1 cellular context compared by ENCODE assay signal in the genomic region with DNA sequence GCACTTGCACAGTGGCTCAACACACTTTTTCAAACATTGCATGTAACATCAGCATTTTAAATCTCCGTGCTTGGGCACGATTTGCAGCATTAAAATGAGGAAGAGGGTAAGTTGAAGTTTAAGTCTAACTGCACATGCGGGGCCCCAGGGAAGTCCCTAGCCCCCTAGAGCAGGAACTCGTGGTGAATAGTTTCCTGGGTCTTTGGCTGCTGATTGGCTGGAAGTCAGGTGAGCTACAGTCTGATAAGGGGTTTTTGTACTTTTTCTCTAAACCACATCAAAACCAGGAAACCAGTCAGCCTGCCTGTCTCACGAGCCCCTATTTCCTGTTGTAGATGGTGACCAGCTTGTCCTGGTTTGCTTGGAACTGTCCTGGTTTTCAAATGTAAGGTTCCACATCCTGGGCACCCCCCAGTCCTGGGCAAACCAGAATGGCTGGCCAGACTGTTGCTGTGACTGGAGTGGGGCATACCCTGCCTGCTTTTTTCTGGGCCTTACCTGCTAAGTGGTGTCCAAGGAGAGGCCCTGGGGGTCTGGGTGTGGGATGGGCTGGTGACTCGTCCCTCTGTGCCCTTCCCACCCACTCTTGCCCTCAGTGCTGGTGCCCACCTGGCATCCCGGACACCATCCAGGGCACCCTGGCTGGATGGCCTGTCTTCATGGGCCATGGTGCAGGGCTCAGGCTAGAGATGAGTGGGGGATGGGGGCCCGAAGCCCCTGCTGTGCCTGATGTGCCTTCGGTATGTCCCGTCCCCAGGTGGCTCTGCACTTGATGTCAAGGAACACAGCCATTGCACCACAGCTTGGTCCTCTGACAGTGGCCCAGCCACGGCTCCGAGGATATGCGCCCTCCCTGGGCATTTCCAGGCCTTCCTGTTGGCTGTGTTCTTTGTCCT.
TF ChIP-seq lines count a peak whose summit lies in the region.

No MANE protein-coding gene starts in this region.

TF ChIP-seq in GM12878, 131 proteins besides CTCF, POLR2A, EP300 and RAD21 (continues in another document):
- peak; percentile 96 for TF ChIP-seq RUNX3 (IDR thresholded peaks at IDR 0.05; ENCODE audit: low read length)
- TF ChIP-seq SMC3 (IDR thresholded peaks at IDR 0.05; ENCODE audit: borderline replicate concordance, low read length): no peak
- TF ChIP-seq SRF (IDR thresholded peaks at IDR 0.05; ENCODE audit: low read depth in 2 of 2, low read length in 2 of 2): no peak
- TF ChIP-seq SMAD5 (IDR thresholded peaks at IDR 0.05; ENCODE audit: low read depth): no peak
- peak; percentile 44 for TF ChIP-seq MEF2B (IDR thresholded peaks at IDR 0.05; ENCODE audit: partially characterized antibody, poor library complexity, severe bottlenecking)
- TF ChIP-seq TCF12 (IDR thresholded peaks at IDR 0.05; ENCODE audit: low read depth, low read length): 0 out of 2 replicates have a peak, but pooled peaks have one; percentile 8
- TF ChIP-seq BRCA1 (IDR thresholded peaks at IDR 0.05; ENCODE audit: low read depth, low read length): no peak
- TF ChIP-seq MYC (IDR thresholded peaks at IDR 0.05; ENCODE audit: insufficient read depth, insufficient read length, insufficient replicate concordance, low read length, severe bottlenecking): no peak
- TF ChIP-seq RFX5 (IDR thresholded peaks at IDR 0.05; ENCODE audit: low read depth, low read length): no peak
- TF ChIP-seq, protein P1, sequence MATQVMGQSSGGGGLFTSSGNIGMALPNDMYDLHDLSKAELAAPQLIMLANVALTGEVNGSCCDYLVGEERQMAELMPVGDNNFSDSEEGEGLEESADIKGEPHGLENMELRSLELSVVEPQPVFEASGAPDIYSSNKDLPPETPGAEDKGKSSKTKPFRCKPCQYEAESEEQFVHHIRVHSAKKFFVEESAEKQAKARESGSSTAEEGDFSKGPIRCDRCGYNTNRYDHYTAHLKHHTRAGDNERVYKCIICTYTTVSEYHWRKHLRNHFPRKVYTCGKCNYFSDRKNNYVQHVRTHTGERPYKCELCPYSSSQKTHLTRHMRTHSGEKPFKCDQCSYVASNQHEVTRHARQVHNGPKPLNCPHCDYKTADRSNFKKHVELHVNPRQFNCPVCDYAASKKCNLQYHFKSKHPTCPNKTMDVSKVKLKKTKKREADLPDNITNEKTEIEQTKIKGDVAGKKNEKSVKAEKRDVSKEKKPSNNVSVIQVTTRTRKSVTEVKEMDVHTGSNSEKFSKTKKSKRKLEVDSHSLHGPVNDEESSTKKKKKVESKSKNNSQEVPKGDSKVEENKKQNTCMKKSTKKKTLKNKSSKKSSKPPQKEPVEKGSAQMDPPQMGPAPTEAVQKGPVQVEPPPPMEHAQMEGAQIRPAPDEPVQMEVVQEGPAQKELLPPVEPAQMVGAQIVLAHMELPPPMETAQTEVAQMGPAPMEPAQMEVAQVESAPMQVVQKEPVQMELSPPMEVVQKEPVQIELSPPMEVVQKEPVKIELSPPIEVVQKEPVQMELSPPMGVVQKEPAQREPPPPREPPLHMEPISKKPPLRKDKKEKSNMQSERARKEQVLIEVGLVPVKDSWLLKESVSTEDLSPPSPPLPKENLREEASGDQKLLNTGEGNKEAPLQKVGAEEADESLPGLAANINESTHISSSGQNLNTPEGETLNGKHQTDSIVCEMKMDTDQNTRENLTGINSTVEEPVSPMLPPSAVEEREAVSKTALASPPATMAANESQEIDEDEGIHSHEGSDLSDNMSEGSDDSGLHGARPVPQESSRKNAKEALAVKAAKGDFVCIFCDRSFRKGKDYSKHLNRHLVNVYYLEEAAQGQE (IDR thresholded peaks at IDR 0.05; ENCODE audit: low read depth, low read length): no peak
- no peak for TF ChIP-seq CHD2 (IDR thresholded peaks at IDR 0.05; ENCODE audit: borderline replicate concordance, low read depth, low read length)
- peak; percentile 23 to 47; a peak in 3 of 4 replicates for TF ChIP-seq IKZF2 (IDR thresholded peaks at IDR 0.05)
- TF ChIP-seq CHD1 (IDR thresholded peaks at IDR 0.05; ENCODE audit: low read depth, low read length): no peak
- TF ChIP-seq GABPA (IDR thresholded peaks at IDR 0.05; ENCODE audit: low read depth): peak; percentile 81
- TF ChIP-seq, protein P2, sequence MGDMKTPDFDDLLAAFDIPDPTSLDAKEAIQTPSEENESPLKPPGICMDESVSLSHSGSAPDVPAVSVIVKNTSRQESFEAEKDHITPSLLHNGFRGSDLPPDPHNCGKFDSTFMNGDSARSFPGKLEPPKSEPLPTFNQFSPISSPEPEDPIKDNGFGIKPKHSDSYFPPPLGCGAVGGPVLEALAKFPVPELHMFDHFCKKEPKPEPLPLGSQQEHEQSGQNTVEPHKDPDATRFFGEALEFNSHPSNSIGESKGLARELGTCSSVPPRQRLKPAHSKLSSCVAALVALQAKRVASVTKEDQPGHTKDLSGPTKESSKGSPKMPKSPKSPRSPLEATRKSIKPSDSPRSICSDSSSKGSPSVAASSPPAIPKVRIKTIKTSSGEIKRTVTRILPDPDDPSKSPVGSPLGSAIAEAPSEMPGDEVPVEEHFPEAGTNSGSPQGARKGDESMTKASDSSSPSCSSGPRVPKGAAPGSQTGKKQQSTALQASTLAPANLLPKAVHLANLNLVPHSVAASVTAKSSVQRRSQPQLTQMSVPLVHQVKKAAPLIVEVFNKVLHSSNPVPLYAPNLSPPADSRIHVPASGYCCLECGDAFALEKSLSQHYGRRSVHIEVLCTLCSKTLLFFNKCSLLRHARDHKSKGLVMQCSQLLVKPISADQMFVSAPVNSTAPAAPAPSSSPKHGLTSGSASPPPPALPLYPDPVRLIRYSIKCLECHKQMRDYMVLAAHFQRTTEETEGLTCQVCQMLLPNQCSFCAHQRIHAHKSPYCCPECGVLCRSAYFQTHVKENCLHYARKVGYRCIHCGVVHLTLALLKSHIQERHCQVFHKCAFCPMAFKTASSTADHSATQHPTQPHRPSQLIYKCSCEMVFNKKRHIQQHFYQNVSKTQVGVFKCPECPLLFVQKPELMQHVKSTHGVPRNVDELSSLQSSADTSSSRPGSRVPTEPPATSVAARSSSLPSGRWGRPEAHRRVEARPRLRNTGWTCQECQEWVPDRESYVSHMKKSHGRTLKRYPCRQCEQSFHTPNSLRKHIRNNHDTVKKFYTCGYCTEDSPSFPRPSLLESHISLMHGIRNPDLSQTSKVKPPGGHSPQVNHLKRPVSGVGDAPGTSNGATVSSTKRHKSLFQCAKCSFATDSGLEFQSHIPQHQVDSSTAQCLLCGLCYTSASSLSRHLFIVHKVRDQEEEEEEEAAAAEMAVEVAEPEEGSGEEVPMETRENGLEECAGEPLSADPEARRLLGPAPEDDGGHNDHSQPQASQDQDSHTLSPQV (IDR thresholded peaks at IDR 0.05): no peak
- peak; percentile 55 for TF ChIP-seq SP1 (IDR thresholded peaks at IDR 0.05; ENCODE audit: low read depth, low read length)
- TF ChIP-seq, protein P3, sequence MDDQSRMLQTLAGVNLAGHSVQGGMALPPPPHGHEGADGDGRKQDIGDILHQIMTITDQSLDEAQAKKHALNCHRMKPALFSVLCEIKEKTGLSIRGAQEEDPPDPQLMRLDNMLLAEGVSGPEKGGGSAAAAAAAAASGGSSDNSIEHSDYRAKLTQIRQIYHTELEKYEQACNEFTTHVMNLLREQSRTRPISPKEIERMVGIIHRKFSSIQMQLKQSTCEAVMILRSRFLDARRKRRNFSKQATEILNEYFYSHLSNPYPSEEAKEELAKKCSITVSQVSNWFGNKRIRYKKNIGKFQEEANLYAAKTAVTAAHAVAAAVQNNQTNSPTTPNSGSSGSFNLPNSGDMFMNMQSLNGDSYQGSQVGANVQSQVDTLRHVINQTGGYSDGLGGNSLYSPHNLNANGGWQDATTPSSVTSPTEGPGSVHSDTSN (IDR thresholded peaks at IDR 0.05; ENCODE audit: insufficient replicate concordance, low read depth, low read length): peak; percentile 54
- TF ChIP-seq TBL1XR1 (IDR thresholded peaks at IDR 0.05; ENCODE audit: low read depth, low read length): 0 out of 2 replicates have a peak, but pooled peaks have one; percentile 43
- TF ChIP-seq LARP7 (IDR thresholded peaks at IDR 0.05): no peak
- no peak; the same call in 1 of the 2 replicates for TF ChIP-seq PAX5 (IDR thresholded peaks at IDR 0.05; ENCODE audit: borderline replicate concordance, low read depth, low read length)
- TF ChIP-seq JUND (IDR thresholded peaks at IDR 0.05; ENCODE audit: low read depth, low read length): no peak
- TF ChIP-seq ESRRA (IDR thresholded peaks at IDR 0.05; ENCODE audit: low read length): no peak
- TF ChIP-seq, protein P4, sequence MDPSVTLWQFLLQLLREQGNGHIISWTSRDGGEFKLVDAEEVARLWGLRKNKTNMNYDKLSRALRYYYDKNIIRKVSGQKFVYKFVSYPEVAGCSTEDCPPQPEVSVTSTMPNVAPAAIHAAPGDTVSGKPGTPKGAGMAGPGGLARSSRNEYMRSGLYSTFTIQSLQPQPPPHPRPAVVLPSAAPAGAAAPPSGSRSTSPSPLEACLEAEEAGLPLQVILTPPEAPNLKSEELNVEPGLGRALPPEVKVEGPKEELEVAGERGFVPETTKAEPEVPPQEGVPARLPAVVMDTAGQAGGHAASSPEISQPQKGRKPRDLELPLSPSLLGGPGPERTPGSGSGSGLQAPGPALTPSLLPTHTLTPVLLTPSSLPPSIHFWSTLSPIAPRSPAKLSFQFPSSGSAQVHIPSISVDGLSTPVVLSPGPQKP (IDR thresholded peaks at IDR 0.05; ENCODE audit: low read depth, low read length): no peak
- no peak for TF ChIP-seq KAT2A (conservative IDR thresholded peaks at IDR 0.05; ENCODE audit: control insufficient read depth, low read depth, low read length)
- TF ChIP-seq STAT3 (IDR thresholded peaks at IDR 0.05; ENCODE audit: low read depth, low read length): no peak
- TF ChIP-seq RCOR1 (conservative IDR thresholded peaks at IDR 0.05; ENCODE audit: low read depth, low read length): no peak
- no peak for TF ChIP-seq GATAD2B (conservative IDR thresholded peaks at IDR 0.05; ENCODE audit: low read depth)
- TF ChIP-seq YY1 (IDR thresholded peaks at IDR 0.05; ENCODE audit: low read depth, low read length): peak; percentile 42; the same call in 1 of the 2 replicates
- no peak for TF ChIP-seq DPF2 (IDR thresholded peaks at IDR 0.05)
- TF ChIP-seq NFXL1 (IDR thresholded peaks at IDR 0.05; ENCODE audit: borderline replicate concordance): no peak
- TF ChIP-seq, protein P5, sequence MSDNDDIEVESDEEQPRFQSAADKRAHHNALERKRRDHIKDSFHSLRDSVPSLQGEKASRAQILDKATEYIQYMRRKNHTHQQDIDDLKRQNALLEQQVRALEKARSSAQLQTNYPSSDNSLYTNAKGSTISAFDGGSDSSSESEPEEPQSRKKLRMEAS (IDR thresholded peaks at IDR 0.05; ENCODE audit: low read depth, low read length): no peak
- TF ChIP-seq ZNF217 (IDR thresholded peaks at IDR 0.05): no peak
- TF ChIP-seq POU2F2 (IDR thresholded peaks at IDR 0.05; ENCODE audit: borderline replicate concordance, low read depth, low read length): no peak
- no peak for TF ChIP-seq FOXK2 (IDR thresholded peaks at IDR 0.05)
- TF ChIP-seq ZNF207 (IDR thresholded peaks at IDR 0.05; ENCODE audit: borderline replicate concordance): no peak
- TF ChIP-seq KDM1A (IDR thresholded peaks at IDR 0.05; ENCODE audit: borderline replicate concordance): no peak
- TF ChIP-seq, protein P6, sequence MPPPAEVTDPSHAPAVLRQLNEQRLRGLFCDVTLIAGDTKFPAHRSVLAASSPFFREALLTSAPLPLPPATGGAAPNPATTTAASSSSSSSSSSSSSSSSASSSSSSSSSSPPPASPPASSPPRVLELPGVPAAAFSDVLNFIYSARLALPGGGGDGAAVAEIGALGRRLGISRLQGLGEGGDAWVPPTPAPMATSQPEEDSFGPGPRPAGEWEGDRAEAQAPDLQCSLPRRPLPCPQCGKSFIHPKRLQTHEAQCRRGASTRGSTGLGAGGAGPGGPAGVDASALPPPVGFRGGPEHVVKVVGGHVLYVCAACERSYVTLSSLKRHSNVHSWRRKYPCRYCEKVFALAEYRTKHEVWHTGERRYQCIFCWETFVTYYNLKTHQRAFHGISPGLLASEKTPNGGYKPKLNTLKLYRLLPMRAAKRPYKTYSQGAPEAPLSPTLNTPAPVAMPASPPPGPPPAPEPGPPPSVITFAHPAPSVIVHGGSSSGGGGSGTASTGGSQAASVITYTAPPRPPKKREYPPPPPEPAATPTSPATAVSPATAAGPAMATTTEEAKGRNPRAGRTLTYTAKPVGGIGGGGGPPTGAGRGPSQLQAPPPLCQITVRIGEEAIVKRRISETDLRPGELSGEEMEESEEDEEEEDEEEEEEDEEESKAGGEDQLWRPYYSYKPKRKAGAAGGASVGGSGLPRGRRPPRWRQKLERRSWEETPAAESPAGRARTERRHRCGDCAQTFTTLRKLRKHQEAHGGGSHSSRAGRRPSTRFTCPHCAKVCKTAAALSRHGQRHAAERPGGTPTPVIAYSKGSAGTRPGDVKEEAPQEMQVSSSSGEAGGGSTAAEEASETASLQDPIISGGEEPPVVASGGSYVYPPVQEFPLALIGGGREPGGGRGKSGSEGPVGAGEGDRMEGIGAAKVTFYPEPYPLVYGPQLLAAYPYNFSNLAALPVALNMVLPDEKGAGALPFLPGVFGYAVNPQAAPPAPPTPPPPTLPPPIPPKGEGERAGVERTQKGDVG (CRISPR knock-in tag; IDR thresholded peaks at IDR 0.05): no peak
- no peak for TF ChIP-seq SMARCA5 (IDR thresholded peaks at IDR 0.05)
- TF ChIP-seq IRF4 (IDR thresholded peaks at IDR 0.05; ENCODE audit: low read depth, low read length): no peak
- TF ChIP-seq, protein P7, sequence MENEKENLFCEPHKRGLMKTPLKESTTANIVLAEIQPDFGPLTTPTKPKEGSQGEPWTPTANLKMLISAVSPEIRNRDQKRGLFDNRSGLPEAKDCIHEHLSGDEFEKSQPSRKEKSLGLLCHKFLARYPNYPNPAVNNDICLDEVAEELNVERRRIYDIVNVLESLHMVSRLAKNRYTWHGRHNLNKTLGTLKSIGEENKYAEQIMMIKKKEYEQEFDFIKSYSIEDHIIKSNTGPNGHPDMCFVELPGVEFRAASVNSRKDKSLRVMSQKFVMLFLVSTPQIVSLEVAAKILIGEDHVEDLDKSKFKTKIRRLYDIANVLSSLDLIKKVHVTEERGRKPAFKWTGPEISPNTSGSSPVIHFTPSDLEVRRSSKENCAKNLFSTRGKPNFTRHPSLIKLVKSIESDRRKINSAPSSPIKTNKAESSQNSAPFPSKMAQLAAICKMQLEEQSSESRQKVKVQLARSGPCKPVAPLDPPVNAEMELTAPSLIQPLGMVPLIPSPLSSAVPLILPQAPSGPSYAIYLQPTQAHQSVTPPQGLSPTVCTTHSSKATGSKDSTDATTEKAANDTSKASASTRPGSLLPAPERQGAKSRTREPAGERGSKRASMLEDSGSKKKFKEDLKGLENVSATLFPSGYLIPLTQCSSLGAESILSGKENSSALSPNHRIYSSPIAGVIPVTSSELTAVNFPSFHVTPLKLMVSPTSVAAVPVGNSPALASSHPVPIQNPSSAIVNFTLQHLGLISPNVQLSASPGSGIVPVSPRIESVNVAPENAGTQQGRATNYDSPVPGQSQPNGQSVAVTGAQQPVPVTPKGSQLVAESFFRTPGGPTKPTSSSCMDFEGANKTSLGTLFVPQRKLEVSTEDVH (IDR thresholded peaks at IDR 0.05; ENCODE audit: low read depth, partially characterized antibody): no peak
- TF ChIP-seq SIN3A (IDR thresholded peaks at IDR 0.05; ENCODE audit: low read depth, low read length): no peak
- no peak for TF ChIP-seq NBN (IDR thresholded peaks at IDR 0.05)
- no peak for TF ChIP-seq RBBP5 (conservative IDR thresholded peaks at IDR 0.05)
- TF ChIP-seq ZNF24 (IDR thresholded peaks at IDR 0.05): no peak
- TF ChIP-seq ASH2L (IDR thresholded peaks at IDR 0.05; ENCODE audit: borderline replicate concordance, low read depth): no peak
- TF ChIP-seq TARDBP (IDR thresholded peaks at IDR 0.05; ENCODE audit: borderline replicate concordance): no peak
- TF ChIP-seq ZNF384 (IDR thresholded peaks at IDR 0.05; ENCODE audit: borderline replicate concordance, low read depth, low read length): no peak
- TF ChIP-seq NFIC (IDR thresholded peaks at IDR 0.05; ENCODE audit: low read depth, low read length): peak; percentile 79
- TF ChIP-seq TAF1 (IDR thresholded peaks at IDR 0.05; ENCODE audit: borderline replicate concordance, low read depth, low read length): no peak
- peak; percentile 61; the same call in 1 of the 2 replicates for TF ChIP-seq FOXM1 (IDR thresholded peaks at IDR 0.05; ENCODE audit: low read depth, low read length)
